ENCODE assay signal across 30 cellular contexts in genomic region chr5:56085205-56085604, GRCh38.
A peak's percentile ranks its signal among the peaks of the same experiment; 100 is the strongest.
DNase-seq lines count a peak whose midpoint lies in the region; ATAC-seq and TF ChIP-seq lines count a peak whose summit lies in the region.
"Had no signal": no experiment of that assay in that cellular context is flagged by ENCODE, and none has a peak within 500 bp of the region (broad histone marks: within the 10 kb centered on the region; RNA-seq: fewer than 3 reads in every experiment).

No MANE protein-coding gene starts in this region.

- intact Hi-C loops in left ventricle myocardium superior (cut with micrococcal nuclease) (no loop called here), cardiac septum (cut with DNase I) (no loop called here), spleen (cut with DNase I; ENCODE audit: low total_unique reads) (no loop called here)

- peaks cover 10% of the 10 kb centered on the region for H3K4me1 ChIP-seq in fibroblast of lung (ENCODE audit: control insufficient read depth, extremely low read depth, insufficient read depth, low read length)
- peaks cover 0 to 23% (median 13%) of the 10 kb centered on the region in 6 donors for H3K4me1 ChIP-seq in spleen
- H3K4me1 ChIP-seq: colonic mucosa, psoas muscle, uterus had no signal

- H3K27me3 Mint-ChIP-seq in T-helper 17 cell: no peaks in the 10 kb centered on the region
- H3K27me3 Mint-ChIP-seq: activated T-cell treated with anti-CD3 and anti-CD28 coated beads, Interleukin-2, amount 50 U/mL, for 24 hours had no signal

- peak; percentile 47 for ATAC-seq in left ventricle myocardium superior
- peak; percentile 46 for ATAC-seq in T-helper 17 cell
- no peak for ATAC-seq in HG03175 (IDR thresholded peaks at IDR 0.05; ENCODE audit: unreplicated experiment)
- ATAC-seq in HG03432 (IDR thresholded peaks at IDR 0.05; ENCODE audit: unreplicated experiment): no peak
- ATAC-seq: HCT116; left colon; mucosa of descending colon; psoas muscle; stimulated activated naive B cell treated with anti-CD40 and anti-IgM and Interleukin-4, amounts not matched to agents 10 μg/mL and 1 μg/mL and 100 μg/mL, for 72 hours had no signal

- DNase-seq in left ventricle myocardium superior (no peak), cardiac septum (ENCODE audit: low spot score) (no peak), T-helper 17 cell (no peak), fibroblast of lung (ENCODE audit: low read depth in 2 of 2) (peak; percentile 32 to 52), spleen (no peak), foreskin fibroblast (no peak)
- DNase-seq: ACHN; activated CD4-positive, CD25-positive, alpha-beta regulatory T cell treated with anti-CD3 and anti-CD28 coated beads, Interleukin-2, amount 50 U/mL, for 72 hours; activated CD8-positive, alpha-beta memory T cell treated with anti-CD3 and anti-CD28 coated beads for 24 hours; activated naive CD4-positive, alpha-beta T cell treated with anti-CD3 and anti-CD28 coated beads for 36 hours; activated T-cell treated with anti-CD3 and anti-CD28 coated beads, Interleukin-2, amount 50 U/mL, for 24 hours; colonic mucosa; DMS53; endodermal cell; heart left ventricle; Karpas-422; left colon; mucosa of descending colon; NCI-H1694 treated with DMSO at 0.1 percent for 48 hours; NCI-H774; psoas muscle; SHP77; stimulated activated CD4-positive, alpha-beta T cell treated with anti-CD3 and anti-CD28 coated beads, Interleukin-1b, Interleukin-23, amount 100 ng/mL, for 48 hours; stimulated activated naive B cell treated with anti-CD40 and anti-IgM and Interleukin-4, amounts not matched to agents 10 μg/mL and 1 μg/mL and 100 μg/mL, for 72 hours; testis; uterus had no signal

- H3K36me3 ChIP-seq in fibroblast of lung (ENCODE audit: control insufficient read depth, insufficient read depth, low read length) (no peaks in the 10 kb centered on the region), spleen (no peaks in the 10 kb centered on the region)
- H3K36me3 ChIP-seq: colonic mucosa, heart left ventricle, uterus had no signal

- H4K20me1 ChIP-seq in fibroblast of lung (ENCODE audit: control insufficient read depth, extremely low read depth, insufficient read depth, low read length): no peaks in the 10 kb centered on the region

- no peak overlapping the region for H3K4me3 ChIP-seq in fibroblast of lung (replicated peaks in 1 of 4; ENCODE audit: control extremely low read depth in 1 of 4, insufficient read depth in 1 of 4, low read depth in 3 of 4, low read length in 4 of 4)
- no peak overlapping the region for H3K4me3 ChIP-seq in spleen
- no peak overlapping the region for H3K4me3 ChIP-seq in foreskin fibroblast (ENCODE audit: low read depth in 1 of 2, low read length in 2 of 2)
- H3K4me3 ChIP-seq: colonic mucosa, heart left ventricle, mucosa of descending colon, psoas muscle, uterus had no signal

- H3K4me3 Mint-ChIP-seq in T-helper 17 cell: peak overlapping the region; percentile 1
- H3K4me3 Mint-ChIP-seq: activated naive CD4-positive, alpha-beta T cell treated with anti-CD3 and anti-CD28 coated beads for 36 hours; activated T-cell treated with anti-CD3 and anti-CD28 coated beads, Interleukin-2, amount 50 U/mL, for 24 hours; endodermal cell; stimulated activated naive B cell treated with anti-CD40 and anti-IgM and Interleukin-4, amounts not matched to agents 10 μg/mL and 1 μg/mL and 100 μg/mL, for 72 hours had no signal

- H3K4me1 Mint-ChIP-seq in T-helper 17 cell: peaks cover 24% of the 10 kb centered on the region

- peaks cover 2% of the 10 kb centered on the region for H3K36me3 Mint-ChIP-seq in T-helper 17 cell (ENCODE audit: low read depth)
- H3K36me3 Mint-ChIP-seq: stimulated activated naive B cell treated with anti-CD40 and anti-IgM and Interleukin-4, amounts not matched to agents 10 μg/mL and 1 μg/mL and 100 μg/mL, for 72 hours had no signal

- H3K4me2 ChIP-seq in fibroblast of lung (ENCODE audit: extremely low read depth, insufficient read depth, low read length): peak overlapping the region; percentile 35

- H3K79me2 ChIP-seq in fibroblast of lung (ENCODE audit: control insufficient read depth, insufficient read depth, low read length): no peaks in the 10 kb centered on the region

- TF ChIP-seq POLR2A in spleen (IDR thresholded peaks at IDR 0.05): no peak

- TF ChIP-seq CTCF in fibroblast of lung (conservative IDR thresholded peaks at IDR 0.05 in 1 of 2, IDR thresholded peaks at IDR 0.05 in 1 of 2; ENCODE audit: low read depth in 1 of 2, low read length in 2 of 2): no peak
- no peak for TF ChIP-seq CTCF in spleen (IDR thresholded peaks at IDR 0.05 in 8 of 11, conservative IDR thresholded peaks at IDR 0.05 in 3 of 11)
- no peak for TF ChIP-seq CTCF in foreskin fibroblast (IDR thresholded peaks at IDR 0.05; ENCODE audit: low read depth, low read length)

- WGBS in spleen, 5 donors: 20 to 27% (median 25%) methylated on average over 4 of the region's 4 CpGs

- H3K27ac ChIP-seq in fibroblast of lung (ENCODE audit: insufficient read depth, low read length) (no peak overlapping the region), spleen (peak overlapping the region in 7 of 8 donors; percentile 21 to 63 (median 50))
- H3K27ac ChIP-seq: C4-2B, colonic mucosa, heart left ventricle, psoas muscle, testis, uterus had no signal

- no peak overlapping the region for H2AFZ ChIP-seq in fibroblast of lung (ENCODE audit: low read length)

- H3K9ac ChIP-seq in fibroblast of lung (ENCODE audit: insufficient read depth, low read length): no peak overlapping the region

- H3K9me3 ChIP-seq in T-helper 17 cell (ENCODE audit: control insufficient read depth, low read length, poor library complexity, severe bottlenecking): no peaks in the 10 kb centered on the region
- no peaks in the 10 kb centered on the region for H3K9me3 ChIP-seq in fibroblast of lung (ENCODE audit: control insufficient read depth, insufficient read depth, low read depth, low read length)
- H3K9me3 ChIP-seq in spleen: no peaks in the 10 kb centered on the region
- H3K9me3 ChIP-seq: colonic mucosa, heart left ventricle, mucosa of descending colon, psoas muscle, testis, uterus had no signal

- no peak overlapping the region for H3K27ac Mint-ChIP-seq in T-helper 17 cell
- H3K27ac Mint-ChIP-seq: activated naive CD4-positive, alpha-beta T cell treated with anti-CD3 and anti-CD28 coated beads for 36 hours; activated T-cell treated with anti-CD3 and anti-CD28 coated beads, Interleukin-2, amount 50 U/mL, for 24 hours; endodermal cell; stimulated activated naive B cell treated with anti-CD40 and anti-IgM and Interleukin-4, amounts not matched to agents 10 μg/mL and 1 μg/mL and 100 μg/mL, for 72 hours had no signal

- H3K27me3 ChIP-seq in fibroblast of lung (ENCODE audit: control insufficient read depth, insufficient read depth, low read length) (no peaks in the 10 kb centered on the region), spleen (replicated peaks in 1 of 7) (no peaks in the 10 kb centered on the region)
- H3K27me3 ChIP-seq: colonic mucosa, heart left ventricle, testis, uterus had no signal

Comparison
In these comparisons a context has a peak if more than half of its experiments do, and no peak if none do; other contexts are left out.
1. ATAC-seq: peak in left ventricle myocardium superior (single experiment) and T-helper 17 cell (single experiment); none in HG03175 (single experiment) and HG03432 (single experiment).
2. DNase-seq: peak in fibroblast of lung (2 of 2); none in left ventricle myocardium superior (single experiment), cardiac septum (single experiment), T-helper 17 cell (0 of 3), spleen (single experiment) and foreskin fibroblast (0 of 2).